ENCODE assay signal across 1 cellular context in the genomic region with DNA sequence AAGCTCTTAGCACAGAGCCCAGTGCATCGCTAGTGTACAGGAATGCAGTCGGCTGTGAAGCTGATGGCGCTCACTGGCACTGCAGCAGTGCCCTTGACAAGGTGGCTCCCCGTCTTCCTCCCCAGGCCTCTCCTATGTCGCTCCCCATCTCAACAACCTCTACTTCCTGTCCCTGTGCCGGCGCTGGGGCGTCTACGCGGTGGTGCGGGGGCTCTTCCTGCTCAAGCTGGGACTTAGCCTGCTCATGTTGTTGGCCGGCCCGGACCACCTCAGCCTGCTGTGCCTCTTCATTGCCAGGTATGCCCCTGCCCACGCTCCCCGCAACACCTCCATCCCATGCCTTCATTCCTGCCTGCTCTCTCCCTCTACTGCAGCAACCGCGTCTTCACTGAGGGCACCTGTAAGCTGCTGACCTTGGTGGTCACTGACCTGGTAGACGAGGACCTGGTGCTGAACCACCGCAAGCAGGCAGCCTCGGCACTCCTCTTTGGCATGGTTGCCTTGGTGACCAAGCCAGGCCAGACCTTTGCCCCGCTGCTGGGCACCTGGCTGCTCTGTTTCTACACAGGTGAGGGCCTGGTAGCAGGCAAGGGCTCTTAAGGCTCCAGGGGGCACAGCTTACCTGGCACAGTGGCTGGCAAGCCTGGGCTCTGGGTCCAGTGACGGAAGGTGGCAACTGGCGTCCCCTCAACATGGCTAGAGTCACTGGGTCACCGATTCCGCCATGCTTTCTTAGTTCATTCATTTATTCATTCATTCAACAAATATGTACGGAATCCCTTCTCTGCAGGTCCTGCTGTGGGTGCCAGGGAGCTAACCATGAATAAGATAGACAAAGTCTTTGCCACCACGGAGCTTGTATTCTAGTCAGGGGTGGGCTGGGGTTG.
TF ChIP-seq lines count a peak whose summit lies in the region.

No MANE protein-coding gene starts in this region.

TF ChIP-seq in HepG2, 621 proteins besides CTCF, POLR2A, EP300 and RAD21:
- TF ChIP-seq GABPA (IDR thresholded peaks at IDR 0.05; ENCODE audit: low read depth, low read length) (0 out of 2 replicates have a peak, but pooled peaks have one; percentile 17), GABPA (CRISPR knock-in tag; IDR thresholded peaks at IDR 0.05; ENCODE audit: low read depth) (no peak), SMYD3 (CRISPR knock-in tag; IDR thresholded peaks at IDR 0.05) (no peak)
TF ChIP-seq in HepG2: peak in this region for 1.
